In genomic region chr10:75137533-75138438, GRCh38 we compare ENCODE assay signal across 8 cellular contexts. TPM values are rescaled to one million over a fixed set of nuclear protein-coding genes. Genes with fewer than 3 reads are reported as not detected.
A peak's percentile ranks its signal among the peaks of the same experiment; 100 is the strongest.
DNase-seq lines count a peak whose midpoint lies in the region; ATAC-seq and TF ChIP-seq lines count a peak whose summit lies in the region.

No MANE protein-coding gene starts in this region.

- no peak for DNase-seq in CD14-positive monocyte (ENCODE audit: low spot score)
- DNase-seq in activated CD4-positive, alpha-beta memory T cell treated with anti-CD3 and anti-CD28 coated beads for 36 hours: peak; percentile 63
- peak; percentile 44 for DNase-seq in iris pigment epithelial cell (ENCODE audit: low read depth)
- no peak for DNase-seq in cerebellar cortex (ENCODE audit: low spot score)
- no peak for DNase-seq in left lobe of liver (ENCODE audit: low spot score)
- no peak for DNase-seq in H7
- DNase-seq in NCI-H187 (lab: John Stamatoyannopoulos, UW): no peak

- ATAC-seq in HG02759 (IDR thresholded peaks at IDR 0.05; ENCODE audit: unreplicated experiment): peak; percentile 52
- ATAC-seq in left lobe of liver: no peak

- TF ChIP-seq CTCF in CD14-positive monocyte (IDR thresholded peaks at IDR 0.05): no peak

- H3K27me3 ChIP-seq in H7 (ENCODE audit: control insufficient read depth, insufficient read depth, low read length): no peaks in the 10 kb centered on the region

- no peaks in the 10 kb centered on the region for H3K27me3 Mint-ChIP-seq in CD14-positive monocyte (ENCODE audit: low read depth in 3 of 3)
- H3K27me3 Mint-ChIP-seq in activated CD4-positive, alpha-beta memory T cell treated with anti-CD3 and anti-CD28 coated beads for 36 hours: no peaks in the 10 kb centered on the region

- CTCF ChIA-PET in activated CD4-positive, alpha-beta memory T cell treated with anti-CD3 and anti-CD28 coated beads for 36 hours (lab: Charles Lee): no interaction called here

- no peaks in the 10 kb centered on the region for H3K9me3 Mint-ChIP-seq in CD14-positive monocyte
- no peaks in the 10 kb centered on the region for H3K9me3 Mint-ChIP-seq in activated CD4-positive, alpha-beta memory T cell treated with anti-CD3 and anti-CD28 coated beads for 36 hours

- no peaks in the 10 kb centered on the region for H3K36me3 ChIP-seq in H7 (replicated peaks; ENCODE audit: control insufficient read depth, insufficient read depth, low read length)

- no peak overlapping the region for H3K4me3 Mint-ChIP-seq in CD14-positive monocyte
- H3K4me3 Mint-ChIP-seq in activated CD4-positive, alpha-beta memory T cell treated with anti-CD3 and anti-CD28 coated beads for 36 hours: no peak overlapping the region

- peaks cover 13 to 14% of the 10 kb centered on the region in 2 donors for H3K36me3 Mint-ChIP-seq in CD14-positive monocyte
- peaks cover 1% of the 10 kb centered on the region for H3K36me3 Mint-ChIP-seq in activated CD4-positive, alpha-beta memory T cell treated with anti-CD3 and anti-CD28 coated beads for 36 hours

- peaks cover 22% of the 10 kb centered on the region for H3K4me1 Mint-ChIP-seq in CD14-positive monocyte
- peaks cover 33% of the 10 kb centered on the region for H3K4me1 Mint-ChIP-seq in activated CD4-positive, alpha-beta memory T cell treated with anti-CD3 and anti-CD28 coated beads for 36 hours (ENCODE audit: low read depth)

- intact Hi-C loops in CD14-positive monocyte (cut with micrococcal nuclease): no loop called here
- intact Hi-C loops in activated CD4-positive, alpha-beta memory T cell treated with anti-CD3 and anti-CD28 coated beads for 36 hours (cut with micrococcal nuclease): loop anchor here (1.0 to 2.0 kb wide), 3 partner anchors 25 to 44 kb away; no protein-coding TSS in a partner anchor

- POLR2A ChIA-PET in activated CD4-positive, alpha-beta memory T cell treated with anti-CD3 and anti-CD28 coated beads for 36 hours (lab: Charles Lee): interaction anchor here (0.6 to 1.4 kb wide), 4 partner anchors 17 to 240 kb away, joined by 3 to 6 read pairs (median 4); partner anchors contain the start of genes SAMD8 and VDAC2

- H3K27ac Mint-ChIP-seq in CD14-positive monocyte: peak overlapping the region in 6 of 7 donors; percentile 14 to 66 (median 40)
- peak overlapping the region; percentile 73 for H3K27ac Mint-ChIP-seq in activated CD4-positive, alpha-beta memory T cell treated with anti-CD3 and anti-CD28 coated beads for 36 hours

- no peak overlapping the region for H3K4me3 ChIP-seq in H7 (ENCODE audit: insufficient read depth, low read depth, low read length)

RNA-seq across cellular contexts. Expression of gene SAMD8, which starts 26.3 kb away (rescaled TPM):
- 10 to 100 TPM; 13.0 to 13.7 TPM for polyA plus RNA-seq in CD14-positive monocyte
- total RNA-seq in activated CD4-positive, alpha-beta memory T cell treated with anti-CD3 and anti-CD28 coated beads for 36 hours: 10 to 100 TPM; 18.5 to 20.5 TPM
- 5.7 TPM for total RNA-seq in left lobe of liver
- total RNA-seq in H7 (2014; rRNA removed; shearing (Covaris generic)): 13.2 and 15.4 TPM in 2 replicates

Comparison
In these comparisons a context has a peak if more than half of its experiments do, and no peak if none do; other contexts are left out.
1. DNase-seq: peak in activated CD4-positive, alpha-beta memory T cell treated with anti-CD3 and anti-CD28 coated beads for 36 hours (single experiment) and iris pigment epithelial cell (single experiment); none in CD14-positive monocyte (single experiment), cerebellar cortex (single experiment), left lobe of liver (single experiment), H7 (single experiment) and NCI-H187 (0 of 2).